In genomic region chr1:181479137-181479745, GRCh38 we compare ENCODE assay signal across 8 cellular contexts. TPM values are rescaled to one million over a fixed set of nuclear protein-coding genes. Genes with fewer than 3 reads are reported as not detected.
DNase-seq lines count a peak whose midpoint lies in the region; ATAC-seq and TF ChIP-seq lines count a peak whose summit lies in the region.

No MANE protein-coding gene starts in this region.

- H3K36me3 Mint-ChIP-seq in neural progenitor cell: no peaks in the 10 kb centered on the region

- H3K9me3 Mint-ChIP-seq in neural progenitor cell: no peaks in the 10 kb centered on the region

- no peak overlapping the region for H3K4me3 ChIP-seq in BJ (ENCODE audit: low read depth, low read length)
- no peak overlapping the region for H3K4me3 ChIP-seq in WI38 (ENCODE audit: low read depth, low read length)
- H3K4me3 ChIP-seq in fibroblast of pulmonary artery (replicated peaks; ENCODE audit: low read depth, low read length): no peak overlapping the region
- no peak overlapping the region for H3K4me3 ChIP-seq in neural progenitor cell

- H3K4me2 ChIP-seq in neural progenitor cell: no peak overlapping the region

- H2AFZ ChIP-seq in neural progenitor cell (replicated peaks): no peak overlapping the region

- no peaks in the 10 kb centered on the region for H3K9me3 ChIP-seq in neural progenitor cell (ENCODE audit: low read depth)

- POLR2A ChIA-PET in BJ (lab: Charles Lee): no interaction called here

- no peaks in the 10 kb centered on the region for H3F3A ChIP-seq in neural progenitor cell (ENCODE audit: low read depth)

- no peaks in the 10 kb centered on the region for H4K20me1 ChIP-seq in neural progenitor cell (ENCODE audit: low read depth)

- CTCF ChIA-PET in BJ (lab: Yijun Ruan, JAX): interaction anchor here (0.5 to 5.2 kb wide), 16 partner anchors 8 to 949 kb away, joined by 3 to 58 read pairs (median 4); no protein-coding TSS in a partner anchor

- DNase-seq in BJ (ENCODE audit: low read depth) (peak; percentile 4), GM13976 (ENCODE audit: low spot score) (peak; percentile 76), NCI-H2081 treated with DMSO at 0.1 percent for 48 hours (lab: John Stamatoyannopoulos, UW) (peak; percentile 40), fibroblast of pulmonary artery (ENCODE audit: low read depth) (peak; percentile 73), neural progenitor cell (ENCODE audit: low spot score) (peak; percentile 84)
- DNase-seq in effector CD8-positive, alpha-beta T cell (lab: John Stamatoyannopoulos, UW): no peak

- ATAC-seq in HG02981 (IDR thresholded peaks at IDR 0.05; ENCODE audit: unreplicated experiment): peak; percentile 46

- TF ChIP-seq CTCF in BJ (IDR thresholded peaks at IDR 0.05; ENCODE audit: insufficient read depth, low read depth, low read length) (peak; percentile 78), GM13976 (IDR thresholded peaks at IDR 0.05; ENCODE audit: borderline replicate concordance, control extremely low read depth, extremely low read depth, insufficient read depth, missing control alignments) (peak; percentile 92), WI38 (IDR thresholded peaks at IDR 0.05; ENCODE audit: low read depth, low read length) (peak; percentile 48; the same call in 1 of the 2 replicates), fibroblast of pulmonary artery (IDR thresholded peaks at IDR 0.05; ENCODE audit: low read length, missing control alignments) (peak; percentile 78), neural progenitor cell (IDR thresholded peaks at IDR 0.05) (peak; percentile 89)

- H3K27me3 Mint-ChIP-seq in neural progenitor cell (ENCODE audit: insufficient read depth, low read depth): peaks cover 24% of the 10 kb centered on the region

- H3K36me3 ChIP-seq in BJ (ENCODE audit: control insufficient read depth, insufficient read depth, low read length) (no peaks in the 10 kb centered on the region), neural progenitor cell (no peaks in the 10 kb centered on the region)

- no peaks in the 10 kb centered on the region for H3K79me2 ChIP-seq in neural progenitor cell (ENCODE audit: low read depth)

- H3K27me3 ChIP-seq in BJ (ENCODE audit: control insufficient read depth, insufficient read depth, low read length): peaks cover 26% of the 10 kb centered on the region
- H3K27me3 ChIP-seq in neural progenitor cell: peaks cover 45% of the 10 kb centered on the region

- no peak overlapping the region for H3K9ac ChIP-seq in neural progenitor cell

- peaks cover 23% of the 10 kb centered on the region for H3K4me1 Mint-ChIP-seq in neural progenitor cell

- in situ Hi-C loops in GM13976 (cut with MboI; ENCODE audit: low sequenced_read_pairs, unreplicated experiment): loop anchor here (10.0 kb wide), 2 partner anchors 196 to 456 kb away; no protein-coding TSS in a partner anchor

- H3K4me1 ChIP-seq in neural progenitor cell: peaks cover 21% of the 10 kb centered on the region

- H3K27ac ChIP-seq in neural progenitor cell: no peak overlapping the region

- no peak overlapping the region for H3K27ac Mint-ChIP-seq in neural progenitor cell

- no peak overlapping the region for H3K4me3 Mint-ChIP-seq in neural progenitor cell

RNA-seq across cellular contexts. Expression of gene CACNA1E, which starts 4.1 kb away (rescaled TPM):
- polyA plus RNA-seq in BJ (2011; rRNA removed): not detected in 2 replicates
- not detected in 2 replicates for polyA minus RNA-seq in BJ (2011; rRNA and poly(A)+ RNA removed)
- 2.1 TPM in 2 replicates for total RNA-seq in neural progenitor cell (ENCODE audit: low replicate concordance)
